Comparison of ENCODE assay signal across 1 cellular context in the genomic region with DNA sequence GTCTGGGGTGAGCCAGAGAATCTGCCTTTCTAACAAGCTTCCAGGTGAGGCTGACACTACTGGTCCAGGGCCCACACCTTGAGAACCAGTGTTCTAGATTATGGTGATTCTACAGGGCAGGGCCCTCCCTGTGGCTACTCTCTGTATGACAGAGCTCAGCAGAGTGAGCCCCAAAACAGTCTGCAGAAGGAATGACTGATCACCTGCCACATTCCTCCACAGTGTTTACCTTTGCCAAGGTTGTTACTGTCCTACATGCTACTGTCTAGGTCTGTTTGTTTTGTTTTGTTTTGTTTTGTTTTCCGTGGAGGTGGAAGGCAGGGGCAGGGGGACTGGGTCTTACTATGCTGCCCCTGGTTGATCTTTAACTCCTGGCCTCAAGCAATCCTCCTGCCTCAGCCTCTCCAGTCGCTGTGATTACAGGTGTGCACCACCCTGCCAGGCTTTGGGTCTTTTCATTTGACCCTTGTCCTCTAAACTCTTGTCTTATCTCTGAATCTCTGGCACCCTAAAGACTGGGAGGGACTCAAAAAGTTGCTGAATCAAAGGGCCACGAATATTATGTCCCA.
TF ChIP-seq lines count a peak whose summit lies in the region.

No MANE protein-coding gene starts in this region.

TF ChIP-seq in HepG2, 621 proteins besides CTCF, POLR2A, EP300 and RAD21 (continued from another document):
- TF ChIP-seq, protein P1, sequence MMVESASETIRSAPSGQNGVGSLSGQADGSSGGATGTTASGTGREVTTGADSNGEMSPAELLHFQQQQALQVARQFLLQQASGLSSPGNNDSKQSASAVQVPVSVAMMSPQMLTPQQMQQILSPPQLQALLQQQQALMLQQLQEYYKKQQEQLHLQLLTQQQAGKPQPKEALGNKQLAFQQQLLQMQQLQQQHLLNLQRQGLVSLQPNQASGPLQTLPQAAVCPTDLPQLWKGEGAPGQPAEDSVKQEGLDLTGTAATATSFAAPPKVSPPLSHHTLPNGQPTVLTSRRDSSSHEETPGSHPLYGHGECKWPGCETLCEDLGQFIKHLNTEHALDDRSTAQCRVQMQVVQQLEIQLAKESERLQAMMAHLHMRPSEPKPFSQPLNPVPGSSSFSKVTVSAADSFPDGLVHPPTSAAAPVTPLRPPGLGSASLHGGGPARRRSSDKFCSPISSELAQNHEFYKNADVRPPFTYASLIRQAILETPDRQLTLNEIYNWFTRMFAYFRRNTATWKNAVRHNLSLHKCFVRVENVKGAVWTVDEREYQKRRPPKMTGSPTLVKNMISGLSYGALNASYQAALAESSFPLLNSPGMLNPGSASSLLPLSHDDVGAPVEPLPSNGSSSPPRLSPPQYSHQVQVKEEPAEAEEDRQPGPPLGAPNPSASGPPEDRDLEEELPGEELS (CRISPR knock-in tag; IDR thresholded peaks at IDR 0.05): peak; percentile 51; the same call in 1 of the 2 replicates
- no peak for TF ChIP-seq TP53 (CRISPR knock-in tag; conservative IDR thresholded peaks at IDR 0.05)
- no peak for TF ChIP-seq NFIC (IDR thresholded peaks at IDR 0.05; ENCODE audit: low read length)
- TF ChIP-seq TOE1 (CRISPR knock-in tag; IDR thresholded peaks at IDR 0.05): no peak
- no peak for TF ChIP-seq HNRNPL (IDR thresholded peaks at IDR 0.05; ENCODE audit: low read depth, low read length)
- no peak for TF ChIP-seq KLF16 (CRISPR knock-in tag; IDR thresholded peaks at IDR 0.05)
- no peak for TF ChIP-seq KLF15 (CRISPR knock-in tag; IDR thresholded peaks at IDR 0.05; ENCODE audit: borderline replicate concordance)
- TF ChIP-seq, protein P2, sequence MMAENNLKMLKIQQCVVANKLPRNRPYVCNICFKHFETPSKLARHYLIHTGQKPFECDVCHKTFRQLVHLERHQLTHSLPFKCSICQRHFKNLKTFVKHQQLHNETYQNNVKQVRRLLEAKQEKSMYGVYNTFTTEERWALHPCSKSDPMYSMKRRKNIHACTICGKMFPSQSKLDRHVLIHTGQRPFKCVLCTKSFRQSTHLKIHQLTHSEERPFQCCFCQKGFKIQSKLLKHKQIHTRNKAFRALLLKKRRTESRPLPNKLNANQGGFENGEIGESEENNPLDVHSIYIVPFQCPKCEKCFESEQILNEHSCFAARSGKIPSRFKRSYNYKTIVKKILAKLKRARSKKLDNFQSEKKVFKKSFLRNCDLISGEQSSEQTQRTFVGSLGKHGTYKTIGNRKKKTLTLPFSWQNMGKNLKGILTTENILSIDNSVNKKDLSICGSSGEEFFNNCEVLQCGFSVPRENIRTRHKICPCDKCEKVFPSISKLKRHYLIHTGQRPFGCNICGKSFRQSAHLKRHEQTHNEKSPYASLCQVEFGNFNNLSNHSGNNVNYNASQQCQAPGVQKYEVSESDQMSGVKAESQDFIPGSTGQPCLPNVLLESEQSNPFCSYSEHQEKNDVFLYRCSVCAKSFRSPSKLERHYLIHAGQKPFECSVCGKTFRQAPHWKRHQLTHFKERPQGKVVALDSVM (CRISPR knock-in tag; IDR thresholded peaks at IDR 0.05): peak; percentile 83
- TF ChIP-seq SOX5 (CRISPR knock-in tag; IDR thresholded peaks at IDR 0.05; ENCODE audit: borderline replicate concordance): peak; percentile 57; the same call in 1 of the 2 replicates
- TF ChIP-seq FOXP1 (IDR thresholded peaks at IDR 0.05): 0 out of 2 replicates have a peak, but pooled peaks have one; percentile 26
- TF ChIP-seq FOXP1 (CRISPR knock-in tag; IDR thresholded peaks at IDR 0.05): peak; percentile 65
- TF ChIP-seq SYNCRIP (IDR thresholded peaks at IDR 0.05; ENCODE audit: insufficient read depth, low read depth, low read length): no peak
- TF ChIP-seq, protein P3, sequence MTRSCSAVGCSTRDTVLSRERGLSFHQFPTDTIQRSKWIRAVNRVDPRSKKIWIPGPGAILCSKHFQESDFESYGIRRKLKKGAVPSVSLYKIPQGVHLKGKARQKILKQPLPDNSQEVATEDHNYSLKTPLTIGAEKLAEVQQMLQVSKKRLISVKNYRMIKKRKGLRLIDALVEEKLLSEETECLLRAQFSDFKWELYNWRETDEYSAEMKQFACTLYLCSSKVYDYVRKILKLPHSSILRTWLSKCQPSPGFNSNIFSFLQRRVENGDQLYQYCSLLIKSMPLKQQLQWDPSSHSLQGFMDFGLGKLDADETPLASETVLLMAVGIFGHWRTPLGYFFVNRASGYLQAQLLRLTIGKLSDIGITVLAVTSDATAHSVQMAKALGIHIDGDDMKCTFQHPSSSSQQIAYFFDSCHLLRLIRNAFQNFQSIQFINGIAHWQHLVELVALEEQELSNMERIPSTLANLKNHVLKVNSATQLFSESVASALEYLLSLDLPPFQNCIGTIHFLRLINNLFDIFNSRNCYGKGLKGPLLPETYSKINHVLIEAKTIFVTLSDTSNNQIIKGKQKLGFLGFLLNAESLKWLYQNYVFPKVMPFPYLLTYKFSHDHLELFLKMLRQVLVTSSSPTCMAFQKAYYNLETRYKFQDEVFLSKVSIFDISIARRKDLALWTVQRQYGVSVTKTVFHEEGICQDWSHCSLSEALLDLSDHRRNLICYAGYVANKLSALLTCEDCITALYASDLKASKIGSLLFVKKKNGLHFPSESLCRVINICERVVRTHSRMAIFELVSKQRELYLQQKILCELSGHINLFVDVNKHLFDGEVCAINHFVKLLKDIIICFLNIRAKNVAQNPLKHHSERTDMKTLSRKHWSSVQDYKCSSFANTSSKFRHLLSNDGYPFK (CRISPR knock-in tag; IDR thresholded peaks at IDR 0.05; ENCODE audit: borderline replicate concordance): no peak
- TF ChIP-seq CENPT (CRISPR knock-in tag; IDR thresholded peaks at IDR 0.05; ENCODE audit: low read depth): no peak
- TF ChIP-seq MATR3 (CRISPR knock-in tag; IDR thresholded peaks at IDR 0.05): no peak
- peak; percentile 74; the same call in 1 of the 2 replicates for TF ChIP-seq HOXD1 (CRISPR knock-in tag; IDR thresholded peaks at IDR 0.05)
- TF ChIP-seq ZNF121 (CRISPR knock-in tag; IDR thresholded peaks at IDR 0.05): peak; percentile 81
- TF ChIP-seq TCF7L2 (IDR thresholded peaks at IDR 0.05; ENCODE audit: low read depth, low read length): no peak
- TF ChIP-seq SOX6 (IDR thresholded peaks at IDR 0.05): no peak
- TF ChIP-seq SOX6 (CRISPR knock-in tag; IDR thresholded peaks at IDR 0.05): peak; percentile 24; the same call in 1 of the 2 replicates
- no peak for TF ChIP-seq DMAP1 (CRISPR knock-in tag; IDR thresholded peaks at IDR 0.05)
